Comparison of ENCODE assay signal across 8 cellular contexts in genomic region chr17:57849163-57849873, GRCh38. TPM values are rescaled to one million over a fixed set of nuclear protein-coding genes. Genes with fewer than 3 reads are reported as not detected.
DNase-seq lines count a peak whose midpoint lies in the region; ATAC-seq, FAIRE-seq and TF ChIP-seq lines count a peak whose summit lies in the region.

No MANE protein-coding gene starts in this region.

- POLR2A ChIA-PET in BJ (lab: Charles Lee) = no interaction called here

- peak overlapping the region; percentile 98 for H3K4me2 ChIP-seq in astrocyte (ENCODE audit: low read length)

- ATAC-seq in HG03066 (IDR thresholded peaks at IDR 0.05; ENCODE audit: low read depth, unreplicated experiment) = peak; percentile 8
- peak; percentile 13 for ATAC-seq in memory B cell (ENCODE audit: low read depth)
- no peak for ATAC-seq in GM18867 (IDR thresholded peaks at IDR 0.05; ENCODE audit: unreplicated experiment)

- peak overlapping the region; percentile 99 for H3K27ac Mint-ChIP-seq in astrocyte (ENCODE audit: unreplicated experiment)
- H3K27ac Mint-ChIP-seq in memory B cell = peak overlapping the region; percentile 99

- H3K27me3 ChIP-seq in BJ (ENCODE audit: control insufficient read depth, insufficient read depth, low read length) (no peaks in the 10 kb centered on the region), astrocyte (ENCODE audit: insufficient read depth, low read length) (no peaks in the 10 kb centered on the region)

- no peak for DNase-seq in BJ (ENCODE audit: low read depth)
- DNase-seq in astrocyte (ENCODE audit: low read depth) = no peak
- no peak for DNase-seq in memory B cell (ENCODE audit: low spot score in 2 of 2)
- DNase-seq in stimulated activated naive CD4-positive, alpha-beta T cell treated with Interleukin-2 at 50 U/mL for 16 hours (lab: John Stamatoyannopoulos, UW) = no peak
- DNase-seq in HPDE6-E6E7 (ENCODE audit: extremely low spot score) = no peak
- DNase-seq in stimulated activated CD8-positive, alpha-beta memory T cell treated with anti-CD3 and anti-CD28 coated beads, Interleukin-4, amount 100 ng/mL, for 48 hours = no peak

- peaks cover 18% of the 10 kb centered on the region for H3K4me1 ChIP-seq in astrocyte (ENCODE audit: insufficient read depth, low read length)

- peaks cover 1% of the 10 kb centered on the region for H3K36me3 ChIP-seq in BJ (ENCODE audit: control insufficient read depth, insufficient read depth, low read length)
- H3K36me3 ChIP-seq in astrocyte (ENCODE audit: insufficient read depth, low read length) = peaks cover 10% of the 10 kb centered on the region

- no peaks in the 10 kb centered on the region for H3K9me3 ChIP-seq in astrocyte (ENCODE audit: insufficient read depth, low read depth, low read length)

- H4K20me1 ChIP-seq in astrocyte (ENCODE audit: insufficient read depth, low read length) = peaks cover 10% of the 10 kb centered on the region

- H3K27me3 Mint-ChIP-seq in astrocyte (ENCODE audit: low read depth, unreplicated experiment) (no peaks in the 10 kb centered on the region), memory B cell (no peaks in the 10 kb centered on the region)

- peaks cover 33% of the 10 kb centered on the region for H3K79me2 ChIP-seq in astrocyte (ENCODE audit: insufficient read depth, low read length)

- H3K4me3 Mint-ChIP-seq in astrocyte (ENCODE audit: unreplicated experiment) = peak overlapping the region; percentile 91
- peak overlapping the region; percentile 97 for H3K4me3 Mint-ChIP-seq in memory B cell

- H2AFZ ChIP-seq in astrocyte (ENCODE audit: low read depth, low read length) = peak overlapping the region; percentile 88

- peaks cover 10% of the 10 kb centered on the region for H3K4me1 Mint-ChIP-seq in astrocyte (ENCODE audit: low read depth, unreplicated experiment)
- peaks cover 17% of the 10 kb centered on the region for H3K4me1 Mint-ChIP-seq in memory B cell

- TF ChIP-seq CTCF in BJ (IDR thresholded peaks at IDR 0.05; ENCODE audit: insufficient read depth, low read depth, low read length) = no peak
- TF ChIP-seq CTCF in astrocyte (IDR thresholded peaks at IDR 0.05; ENCODE audit: insufficient read depth, low read depth, low read length) = no peak

- FAIRE-seq in astrocyte (lab: Jason Lieb, UNC) = no peak

- H3K4me3 ChIP-seq in BJ (ENCODE audit: low read depth, low read length) = peak overlapping the region; percentile 75
- peak overlapping the region; percentile 95 for H3K4me3 ChIP-seq in astrocyte (ENCODE audit: insufficient read depth, low read depth, low read length)

- H3K36me3 Mint-ChIP-seq in astrocyte (ENCODE audit: low read depth, unreplicated experiment) = no peaks in the 10 kb centered on the region
- H3K36me3 Mint-ChIP-seq in memory B cell = peaks cover 9% of the 10 kb centered on the region

- CTCF ChIA-PET in BJ (lab: Yijun Ruan, JAX) = interaction anchor here (0.8 to 15.8 kb wide), 8 partner anchors 9 to 148 kb away, joined by 3 to 371 read pairs (median 6); no protein-coding TSS in a partner anchor

- H3K9me3 Mint-ChIP-seq in astrocyte (ENCODE audit: unreplicated experiment) (no peaks in the 10 kb centered on the region), memory B cell (no peaks in the 10 kb centered on the region)

- peak overlapping the region; percentile 89 for H3K9ac ChIP-seq in astrocyte (ENCODE audit: low read length)

- peak overlapping the region; percentile 78 for H3K27ac ChIP-seq in astrocyte (ENCODE audit: low read depth, low read length)

RNA-seq across cellular contexts. Expression of gene MRPS23, which starts 0.5 kb away (rescaled TPM):
- polyA plus RNA-seq in BJ (2011; rRNA removed) = 33.7 and 34.1 TPM in 2 replicates
- 18.1 and 25.1 TPM in 2 replicates for polyA minus RNA-seq in BJ (2011; rRNA and poly(A)+ RNA removed)
- total RNA-seq in astrocyte = 56.9 and 61.3 TPM in 2 replicates
